Comparison of ENCODE assay signal across 8 cellular contexts in the genomic region with DNA sequence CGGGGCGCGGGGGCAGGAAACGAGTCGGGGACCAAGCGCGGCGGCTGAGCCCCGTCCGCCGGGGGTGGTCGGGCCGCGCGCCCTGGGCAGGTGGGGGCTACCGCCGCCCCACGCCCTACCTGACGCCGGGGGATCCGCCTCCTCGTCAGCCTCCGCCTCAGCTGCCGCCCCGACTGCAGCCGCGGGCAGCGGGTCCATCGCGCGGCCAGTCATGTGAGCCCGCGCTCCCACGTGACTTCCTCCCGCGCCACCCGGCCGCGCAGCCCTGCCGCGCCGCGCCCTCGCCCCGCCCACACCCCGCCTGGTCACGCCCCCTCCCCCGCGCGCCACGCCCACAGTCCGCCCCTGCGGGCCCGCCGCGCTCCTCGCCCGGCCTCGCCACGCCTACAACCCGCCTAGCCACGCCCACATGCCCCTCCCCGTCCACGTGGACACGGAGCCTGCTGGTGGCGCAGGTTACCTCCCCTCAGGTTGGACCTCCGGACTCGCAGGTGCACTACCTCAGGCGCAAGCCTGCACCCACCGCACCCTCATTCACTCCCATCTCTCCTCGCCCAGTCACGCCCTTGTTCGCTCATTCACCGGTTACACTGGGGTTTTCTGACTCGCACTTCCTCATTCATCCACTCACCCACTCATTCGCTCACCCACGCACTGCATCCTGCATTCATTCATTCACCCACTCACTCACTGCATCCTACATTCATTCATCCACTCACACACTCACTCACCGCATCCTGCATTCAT. TPM values are rescaled to one million over a fixed set of nuclear protein-coding genes. Genes with fewer than 3 reads are reported as not detected.
DNase-seq lines count a peak whose midpoint lies in the region; ATAC-seq, FAIRE-seq and TF ChIP-seq lines count a peak whose summit lies in the region.

A gene with protein sequence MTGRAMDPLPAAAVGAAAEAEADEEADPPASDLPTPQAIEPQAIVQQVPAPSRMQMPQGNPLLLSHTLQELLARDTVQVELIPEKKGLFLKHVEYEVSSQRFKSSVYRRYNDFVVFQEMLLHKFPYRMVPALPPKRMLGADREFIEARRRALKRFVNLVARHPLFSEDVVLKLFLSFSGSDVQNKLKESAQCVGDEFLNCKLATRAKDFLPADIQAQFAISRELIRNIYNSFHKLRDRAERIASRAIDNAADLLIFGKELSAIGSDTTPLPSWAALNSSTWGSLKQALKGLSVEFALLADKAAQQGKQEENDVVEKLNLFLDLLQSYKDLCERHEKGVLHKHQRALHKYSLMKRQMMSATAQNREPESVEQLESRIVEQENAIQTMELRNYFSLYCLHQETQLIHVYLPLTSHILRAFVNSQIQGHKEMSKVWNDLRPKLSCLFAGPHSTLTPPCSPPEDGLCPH (minus strand): TSS at position 233 of the 747 bp plus-strand sequence. CDS start 20 bp downstream, at position 213.

- peak; percentile 96 for FAIRE-seq in GM12892 (lab: Jason Lieb, UNC)

- H3K4me3 Mint-ChIP-seq in T-cell: peak within 1 kb of the TSS in 2 of 3 donors; percentile 83 to 91
- peak within 1 kb of the TSS; percentile 95 for H3K4me3 Mint-ChIP-seq in type B pancreatic cell

- H3K4me1 Mint-ChIP-seq in T-cell (peaks cover 5 to 13% (median 12%) of the 10 kb centered on the region in 3 donors), type B pancreatic cell (ENCODE audit: unreplicated experiment) (peaks cover 10% of the 10 kb centered on the region)

- H3K4me3 ChIP-seq in adipocyte (ENCODE audit: low read length): peak within 1 kb of the TSS; percentile 94
- H3K4me3 ChIP-seq in heart left ventricle: peak within 1 kb of the TSS; percentile 44 to 97 (median 93)

- H3K36me3 Mint-ChIP-seq in T-cell (no peaks in the 10 kb centered on the region), type B pancreatic cell (peaks cover 4% of the 10 kb centered on the region)

- 2 to 5% (median 2%) methylated on average over 28 to 78 of the region's 78 CpGs for WGBS in heart left ventricle, 4 donors

- peak within 1 kb of the TSS; percentile 10 to 88 (median 66) for H3K27ac ChIP-seq in heart left ventricle

- H3K27ac Mint-ChIP-seq in T-cell (peak within 1 kb of the TSS; percentile 77 to 84), type B pancreatic cell (peak within 1 kb of the TSS; percentile 88)

- POLR2A ChIA-PET in T-cell (lab: Charles Lee): no interaction called here

- DNase-seq in GM12892 (ENCODE audit: insufficient read length): peak; percentile 92
- peak; percentile 92 to 96 (median 94) for DNase-seq in NCI-H1417 (lab: John Stamatoyannopoulos, UW)
- peak; percentile 87 to 98 (median 92) for DNase-seq in T-cell
- DNase-seq in adipocyte (ENCODE audit: low read depth): peak; percentile 94
- DNase-seq in heart left ventricle: peak; percentile 89 to 96 (median 89)
- DNase-seq in posterior cingulate gyrus: peak; percentile 82 to 99 (median 92)
- DNase-seq in type B pancreatic cell (ENCODE audit: extremely low spot score, unreplicated experiment): peak; percentile 99

- TF ChIP-seq POLR2A in GM12892 (IDR thresholded peaks at IDR 0.05; ENCODE audit: low read depth, low read length) (peak; percentile 78; the same call in 1 of the 2 replicates), heart left ventricle (IDR thresholded peaks at IDR 0.05) (peak in 1 of 2 donors; percentile 66)

- peak within 1 kb of the TSS; percentile 91 for H3K9ac ChIP-seq in adipocyte (ENCODE audit: low read length)

- H3K27me3 ChIP-seq in adipocyte (replicated peaks; ENCODE audit: control insufficient read depth, insufficient read depth, low read length) (no peaks in the 10 kb centered on the region), heart left ventricle (no peaks in the 10 kb centered on the region)

- H3K27me3 Mint-ChIP-seq in T-cell (no peaks in the 10 kb centered on the region), type B pancreatic cell (peaks cover 2% of the 10 kb centered on the region)

- H3K9me3 Mint-ChIP-seq in T-cell: no peaks in the 10 kb centered on the region
- no peaks in the 10 kb centered on the region for H3K9me3 Mint-ChIP-seq in type B pancreatic cell

- H3K36me3 ChIP-seq in adipocyte (ENCODE audit: control insufficient read depth, insufficient read depth, low read length, severe bottlenecking) (no peaks in the 10 kb centered on the region), heart left ventricle (no peaks in the 10 kb centered on the region)

- TF ChIP-seq CTCF in heart left ventricle (IDR thresholded peaks at IDR 0.05): peak in 1 of 12 donors; percentile 4
- TF ChIP-seq CTCF in type B pancreatic cell (conservative IDR thresholded peaks at IDR 0.05): no peak

- ATAC-seq in HG02763 (IDR thresholded peaks at IDR 0.05; ENCODE audit: unreplicated experiment): peak; percentile 74
- peak; percentile 85 to 94 (median 86) for ATAC-seq in T-cell (replicated peaks in 1 of 4)
- ATAC-seq in heart left ventricle: peak; percentile 90 to 99 (median 98)

- H3K9me3 ChIP-seq in adipocyte (ENCODE audit: control insufficient read depth, low read length) (no peaks in the 10 kb centered on the region), heart left ventricle (no peaks in the 10 kb centered on the region)

- intact Hi-C loops in heart left ventricle (cut with DNase I): loop anchor here in 4 of 10 donors (2.0 to 10.0 kb wide), 4 partner anchors 40 to 72 kb away; partner anchors contain the start of genes MRM2 (in 3 of the 4), NUDT1 (in 3 of the 4) and EIF3B (in 1 of the 4)
- intact Hi-C loops in posterior cingulate gyrus (cut with DNase I): loop anchor here (5.0 kb wide), 1 partner anchor 72 kb away; the partner anchor contains the start of genes MRM2 and NUDT1

- CTCF ChIA-PET in T-cell (lab: Charles Lee): interaction anchor here in 1 of 2 donors (1.1 kb wide), 1 partner anchor 902 kb away, joined by 3 read pairs; no protein-coding TSS in a partner anchor

- H3K4me1 ChIP-seq in adipocyte (ENCODE audit: control insufficient read depth, insufficient read depth, low read length) (peaks cover 17% of the 10 kb centered on the region), heart left ventricle (peaks cover 0 to 26% (median 5%) of the 10 kb centered on the region in 12 donors)

RNA-seq across cellular contexts. Expression of the gene that starts here (rescaled TPM):
- polyA plus RNA-seq in GM12892 (2012; ENCODE audit: missing spikeins): 57.1 TPM
- total RNA-seq in T-cell: 10 to 100 TPM in 2 of 5 donors, 1 to 10 TPM in 3; 8.4 to 14.6 (median 9.9) TPM
- 10 to 100 TPM in 7 of 9 donors, 1 to 10 TPM in 2; 5.4 to 44.6 (median 21.5) TPM for total RNA-seq in heart left ventricle
- polyA plus RNA-seq in heart left ventricle: 10 to 100 TPM; 16.7 to 19.4 TPM
- 29.1 and 40.6 TPM in 2 replicates for total RNA-seq in type B pancreatic cell (ENCODE audit: low replicate concordance)

Comparison
In these comparisons a context has a peak if more than half of its experiments do, and no peak if none do; other contexts are left out.
1. Peak in every context shown above with its lines: DNase-seq, ATAC-seq, H3K4me3 ChIP-seq and H3K27ac ChIP-seq.